In genomic region chr4:99518883-99519282, GRCh38 we compare ENCODE assay signal across 22 cellular contexts. TPM values are rescaled to one million over a fixed set of nuclear protein-coding genes. Genes with fewer than 3 reads are reported as not detected.
"Had no signal": no experiment of that assay in that cellular context is flagged by ENCODE, and none has a peak within 500 bp of the region (broad histone marks: within the 10 kb centered on the region; RNA-seq: fewer than 3 reads in every experiment).

No MANE protein-coding gene starts in this region.

- H3K4me1 ChIP-seq: ascending aorta, colonic mucosa, prostate gland, right atrium auricular region, stomach had no signal

- ATAC-seq: left lobe of liver had no signal

- H3K36me3 ChIP-seq: ascending aorta, colonic mucosa, prostate gland, right atrium auricular region, stomach had no signal

- DNase-seq: activated CD4-positive, alpha-beta T cell treated with anti-CD3 and anti-CD28 coated beads, Interleukin-2, amount 10 ng/mL, durations not matched to agents 24 days and 14 days; activated gamma-delta T cell; colonic mucosa; erythroblast; head of caudate nucleus; midbrain; stimulated activated CD4-positive, alpha-beta T cell treated with anti-CD3 and anti-CD28 coated beads, Interleukin-12 subunit alpha, Interleukin-12 subunit beta, amount 100 ng/mL, for 4 hours; stimulated activated CD4-positive, alpha-beta T cell treated with anti-CD3 and anti-CD28 coated beads, Interleukin-1b, Interleukin-23, amount 100 ng/mL, for 48 hours; stomach; trophoblast cell had no signal

- H3K9me3 ChIP-seq: ascending aorta, colonic mucosa, prostate gland, right atrium auricular region, stomach had no signal

- H3K27ac ChIP-seq: ascending aorta, colonic mucosa, prostate gland, right atrium auricular region, stomach had no signal

- H3K27me3 ChIP-seq: ascending aorta, colonic mucosa, right atrium auricular region, stomach had no signal

- H3K4me3 ChIP-seq: ascending aorta, colonic mucosa, lung, prostate gland, right atrium auricular region, stomach had no signal

RNA-seq across cellular contexts. Expression of gene C4orf17, which starts 8.1 kb away (rescaled TPM):
- total RNA-seq: activated CD4-positive, alpha-beta T cell treated with anti-CD3 and anti-CD28 coated beads, Interleukin-2, amount 10 ng/mL, durations not matched to agents 24 days and 14 days; activated CD8-positive, alpha-beta memory T cell treated with anti-CD3 and anti-CD28 coated beads for 36 hours; ascending aorta; colonic mucosa; frontal cortex; left lobe of liver; lung; omental fat pad; right atrium auricular region; stomach; temporal lobe had no signal
- polyA plus RNA-seq: adipose tissue, keratinocyte, lung, neural cell, stomach had no signal

RNA-seq across cellular contexts. Expression of gene TRMT10A, which starts 45.0 kb away (rescaled TPM):
- total RNA-seq: ascending aorta had no signal

RNA-seq across cellular contexts. Expression of gene MTTP, which starts 55.7 kb away (rescaled TPM):
- total RNA-seq: activated CD4-positive, alpha-beta T cell treated with anti-CD3 and anti-CD28 coated beads, Interleukin-2, amount 10 ng/mL, durations not matched to agents 24 days and 14 days; activated CD8-positive, alpha-beta memory T cell treated with anti-CD3 and anti-CD28 coated beads for 36 hours; omental fat pad had no signal
